8 cellular contexts compared by ENCODE assay signal in genomic region chr15:40150163-40150925, GRCh38. TPM values are rescaled to one million over a fixed set of nuclear protein-coding genes. Genes with fewer than 3 reads are reported as not detected.
A peak's percentile ranks its signal among the peaks of the same experiment; 100 is the strongest.
DNase-seq lines count a peak whose midpoint lies in the region; ATAC-seq and TF ChIP-seq lines count a peak whose summit lies in the region.

No MANE protein-coding gene starts in this region.

- H3K27me3 ChIP-seq in adrenal gland (no peaks in the 10 kb centered on the region), lung (ENCODE audit: control insufficient read depth, insufficient read depth) (no peaks in the 10 kb centered on the region), lower lobe of right lung (ENCODE audit: low read depth) (no peaks in the 10 kb centered on the region)
- no peaks in the 10 kb centered on the region for H3K27me3 ChIP-seq in CD4-positive, alpha-beta memory T cell (ENCODE audit: insufficient read depth, low read length)

- peaks cover 46% of the 10 kb centered on the region for H3K4me1 Mint-ChIP-seq in Calu3 (ENCODE audit: low read depth, unreplicated experiment)
- no peaks in the 10 kb centered on the region for H3K4me1 Mint-ChIP-seq in CD4-positive, alpha-beta memory T cell

- no peak for TF ChIP-seq CTCF in Calu3 (IDR thresholded peaks at IDR 0.05; ENCODE audit: unreplicated experiment)
- no peak for TF ChIP-seq CTCF in NB4 (IDR thresholded peaks at IDR 0.05; ENCODE audit: low read depth, low read length)
- no peak for TF ChIP-seq CTCF in adrenal gland (IDR thresholded peaks at IDR 0.05)
- no peak for TF ChIP-seq CTCF in lung (IDR thresholded peaks at IDR 0.05; ENCODE audit: control extremely low read depth, extremely low read depth)
- TF ChIP-seq CTCF in GM20000 (IDR thresholded peaks at IDR 0.05; ENCODE audit: extremely low read depth, missing control alignments): no peak
- TF ChIP-seq CTCF in lower lobe of right lung (IDR thresholded peaks at IDR 0.05): no peak

- H3K4me3 Mint-ChIP-seq in Calu3 (ENCODE audit: low read depth, unreplicated experiment): no peak overlapping the region
- H3K4me3 Mint-ChIP-seq in CD4-positive, alpha-beta memory T cell: no peak overlapping the region

- H3K36me3 Mint-ChIP-seq in Calu3 (ENCODE audit: insufficient read depth, unreplicated experiment): peaks cover 5% of the 10 kb centered on the region
- no peaks in the 10 kb centered on the region for H3K36me3 Mint-ChIP-seq in CD4-positive, alpha-beta memory T cell

- H3K9me3 ChIP-seq in adrenal gland (replicated peaks in 1 of 3) (no peaks in the 10 kb centered on the region), lung (ENCODE audit: control insufficient read depth in 2 of 2, insufficient read depth in 1 of 2, low read length in 1 of 2) (no peaks in the 10 kb centered on the region), lower lobe of right lung (no peaks in the 10 kb centered on the region)
- no peaks in the 10 kb centered on the region for H3K9me3 ChIP-seq in CD4-positive, alpha-beta memory T cell (ENCODE audit: control insufficient read depth in 1 of 2, low read length in 2 of 2)

- H3K27me3 Mint-ChIP-seq in Calu3 (ENCODE audit: unreplicated experiment): no peaks in the 10 kb centered on the region
- H3K27me3 Mint-ChIP-seq in CD4-positive, alpha-beta memory T cell: peaks cover 0 to 2% of the 10 kb centered on the region in 2 donors

- H3K4me1 ChIP-seq in adrenal gland (replicated peaks in 1 of 2) (no peaks in the 10 kb centered on the region), lung (ENCODE audit: control insufficient read depth in 2 of 2, insufficient read depth in 2 of 2, low read length in 2 of 2) (peaks cover 0 to 1% of the 10 kb centered on the region in 2 donors), lower lobe of right lung (no peaks in the 10 kb centered on the region)
- no peaks in the 10 kb centered on the region for H3K4me1 ChIP-seq in CD4-positive, alpha-beta memory T cell (ENCODE audit: insufficient read depth, low read length)

- peak overlapping the region; percentile 22 for H3K27ac Mint-ChIP-seq in Calu3 (ENCODE audit: unreplicated experiment)
- no peak overlapping the region for H3K27ac Mint-ChIP-seq in CD4-positive, alpha-beta memory T cell

- H3K9me3 Mint-ChIP-seq in Calu3 (ENCODE audit: low read depth, unreplicated experiment): peaks cover 2% of the 10 kb centered on the region
- H3K9me3 Mint-ChIP-seq in CD4-positive, alpha-beta memory T cell: no peaks in the 10 kb centered on the region

- H3K27ac ChIP-seq in adrenal gland: no peak overlapping the region
- H3K27ac ChIP-seq in lung (ENCODE audit: low read depth in 1 of 2, low read length in 1 of 2): no peak overlapping the region
- H3K27ac ChIP-seq in CD4-positive, alpha-beta memory T cell (ENCODE audit: low read depth, low read length): no peak overlapping the region
- no peak overlapping the region for H3K27ac ChIP-seq in lower lobe of right lung

- POLR2A ChIA-PET in CD4-positive, alpha-beta memory T cell (lab: Charles Lee; ENCODE audit: partially characterized antibody): no interaction called here

- TF ChIP-seq POLR2A in NB4 (IDR thresholded peaks at IDR 0.05; ENCODE audit: extremely low read depth, insufficient read length) (no peak), adrenal gland (IDR thresholded peaks at IDR 0.05) (no peak)

- H3K4me3 ChIP-seq in NB4 (ENCODE audit: low read depth, low read length): no peak overlapping the region
- H3K4me3 ChIP-seq in adrenal gland: no peak overlapping the region
- no peak overlapping the region for H3K4me3 ChIP-seq in lung
- no peak overlapping the region for H3K4me3 ChIP-seq in CD4-positive, alpha-beta memory T cell (ENCODE audit: low read length in 2 of 2)
- no peak overlapping the region for H3K4me3 ChIP-seq in lower lobe of right lung

- peak; percentile 77 for DNase-seq in Calu3
- peak; percentile 72 for DNase-seq in NB4 (ENCODE audit: low read depth)
- DNase-seq in adrenal gland: peak in 6 of 7 donors; percentile 22 to 70 (median 43)
- peak; percentile 39 for DNase-seq in lung (ENCODE audit: low spot score)
- DNase-seq in GM20000 (ENCODE audit: low spot score): no peak
- DNase-seq in CD4-positive, alpha-beta memory T cell: no peak
- DNase-seq in lower lobe of right lung: no peak
- no peak for DNase-seq in left ventricle myocardium superior

- no peaks in the 10 kb centered on the region for H3K36me3 ChIP-seq in adrenal gland (replicated peaks in 1 of 2)
- no peaks in the 10 kb centered on the region for H3K36me3 ChIP-seq in lung (ENCODE audit: control insufficient read depth in 2 of 2, insufficient read depth in 2 of 2, low read length in 2 of 2)
- H3K36me3 ChIP-seq in CD4-positive, alpha-beta memory T cell (ENCODE audit: insufficient read depth, low read length): no peaks in the 10 kb centered on the region
- no peaks in the 10 kb centered on the region for H3K36me3 ChIP-seq in lower lobe of right lung

- intact Hi-C loops in Calu3 (cut with micrococcal nuclease; ENCODE audit: unreplicated experiment): no loop called here
- intact Hi-C loops in adrenal gland (cut with DNase I): no loop called here
- intact Hi-C loops in CD4-positive, alpha-beta memory T cell (cut with micrococcal nuclease): no loop called here
- intact Hi-C loops in lower lobe of right lung (cut with DNase I): no loop called here
- intact Hi-C loops in left ventricle myocardium superior (cut with micrococcal nuclease): no loop called here

- BruUV-seq in Calu3 (replicated peaks; lab: Mats Ljungman, UMichigan): no TSS peak

- 59 to 64% (median 62%) methylated on average over 9 of the region's 9 CpGs for WGBS in adrenal gland, 4 donors
- 40 to 55% methylated on average over 9 of the region's 9 CpGs for WGBS in lung, 2 donors

- no peak for ATAC-seq in lung (ENCODE audit: insufficient read depth, low FRiP score)
- ATAC-seq in lower lobe of right lung: no peak
- no peak for ATAC-seq in left ventricle myocardium superior

- CTCF ChIA-PET in Calu3 (lab: Charles Lee): no interaction called here
- CTCF ChIA-PET in CD4-positive, alpha-beta memory T cell (lab: Charles Lee; ENCODE audit: partially characterized antibody): no interaction called here

RNA-seq across cellular contexts. Expression of gene BUB1B, which starts 10.5 kb away (rescaled TPM):
- total RNA-seq in Calu3 (2022): 39.0 and 41.8 TPM in 2 replicates
- 1 to 10 TPM; 1.1 to 3.5 (median 2.6) TPM for total RNA-seq in adrenal gland
- polyA plus RNA-seq in adrenal gland: 1 to 10 TPM in 2 of 3 donors, under 1 TPM in 1; 0.81 to 2.9 (median 1.4) TPM
- total RNA-seq in lung: 1 to 10 TPM; 1.8 to 8.0 TPM
- polyA plus RNA-seq in lung: 1 to 10 TPM; 1.1 to 2.3 TPM
- under 1 TPM; 0.55 to 0.89 TPM for total RNA-seq in CD4-positive, alpha-beta memory T cell
- under 1 TPM in 1 of 2 donors, not detected in 1; 0.40 TPM for polyA plus RNA-seq in CD4-positive, alpha-beta memory T cell
- 1.4 TPM for total RNA-seq in lower lobe of right lung
- 1.7 TPM for total RNA-seq in left ventricle myocardium superior

RNA-seq across cellular contexts. Expression of gene BMF, which starts 41.7 kb away (rescaled TPM):
- total RNA-seq in Calu3 (2022) (7.9 and 11.5 TPM in 2 replicates), adrenal gland (10 to 100 TPM in 3 of 8 donors, 1 to 10 TPM in 5; 4.8 to 12.8 (median 7.7) TPM), lung (10 to 100 TPM; 11.5 to 42.5 TPM), lower lobe of right lung (17.2 TPM), left ventricle myocardium superior (3.2 TPM)
- polyA plus RNA-seq in adrenal gland (1 to 10 TPM; 1.3 to 9.3 (median 2.5) TPM), lung (10 to 100 TPM in 1 of 2 donors, 1 to 10 TPM in 1; 8.8 to 10.8 TPM)
- 10 to 100 TPM; 13.3 to 13.7 TPM for total RNA-seq in CD4-positive, alpha-beta memory T cell
- under 1 TPM; 0.55 to 0.99 TPM for polyA plus RNA-seq in CD4-positive, alpha-beta memory T cell

Comparison
In these comparisons a context has a peak if more than half of its experiments do, and no peak if none do; other contexts are left out.
1. DNase-seq: peak in Calu3 (single experiment), NB4 (single experiment), adrenal gland (6 of 7) and lung (single experiment); none in GM20000 (single experiment), CD4-positive, alpha-beta memory T cell (0 of 5), lower lobe of right lung (single experiment) and left ventricle myocardium superior (single experiment).